ENCODE assay signal across 9 cellular contexts in genomic region chr1:39103321-39104157, GRCh38.
DNase-seq lines count a peak whose midpoint lies in the region; ATAC-seq and TF ChIP-seq lines count a peak whose summit lies in the region.
"Had no signal": no experiment of that assay in that cellular context is flagged by ENCODE, and none has a peak within 500 bp of the region (broad histone marks: within the 10 kb centered on the region; RNA-seq: fewer than 3 reads in every experiment).

No MANE protein-coding gene starts in this region.

- POLR2A ChIA-PET in activated CD4-positive, alpha-beta T cell treated with anti-CD3 and anti-CD28 coated beads, Interleukin-2, amount 10 ng/mL, durations not matched to agents 7 days and 5 days (lab: Charles Lee): no interaction called here
- POLR2A ChIA-PET in activated CD4-positive, alpha-beta memory T cell treated with anti-CD3 and anti-CD28 coated beads, Interleukin-2, amount 10 ng/mL, durations not matched to agents 7 days and 5 days (lab: Charles Lee): no interaction called here

- H3K4me3 ChIP-seq in hepatocyte: no peak overlapping the region

- H3K27ac ChIP-seq in hepatocyte (peak overlapping the region; percentile 98), substantia nigra (ENCODE audit: low read depth, low read length, poor library complexity, severe bottlenecking) (peak overlapping the region; percentile 84)

- DNase-seq in activated CD4-positive, alpha-beta T cell treated with anti-CD3 and anti-CD28 coated beads, Interleukin-2, amount 10 ng/mL, durations not matched to agents 7 days and 5 days: no peak
- DNase-seq in activated CD4-positive, alpha-beta T cell treated with anti-CD3 and anti-CD28 coated beads, Interleukin-2, amount 50 U/mL, for 4 hours: no peak
- no peak for DNase-seq in activated CD4-positive, alpha-beta memory T cell treated with anti-CD3 and anti-CD28 coated beads, Interleukin-2, amount 10 ng/mL, durations not matched to agents 7 days and 5 days
- DNase-seq in hepatocyte (ENCODE audit: low spot score) (no peak), substantia nigra (lab: John Stamatoyannopoulos, UW) (no peak), MV-4-11 (lab: John Stamatoyannopoulos, UW) (no peak), NCI-H748 (lab: John Stamatoyannopoulos, UW; ENCODE audit: unreplicated experiment) (no peak)
- DNase-seq: NCI-H187 treated with DMSO at 0.1 percent for 48 hours had no signal

- peaks cover 39% of the 10 kb centered on the region for H3K4me1 ChIP-seq in hepatocyte (ENCODE audit: insufficient read depth)

- H3K4me1 Mint-ChIP-seq in activated CD4-positive, alpha-beta T cell treated with anti-CD3 and anti-CD28 coated beads, Interleukin-2, amount 10 ng/mL, durations not matched to agents 7 days and 5 days: peaks cover 35% of the 10 kb centered on the region
- H3K4me1 Mint-ChIP-seq in activated CD4-positive, alpha-beta memory T cell treated with anti-CD3 and anti-CD28 coated beads, Interleukin-2, amount 10 ng/mL, durations not matched to agents 7 days and 5 days: peaks cover 35% of the 10 kb centered on the region

- no peak overlapping the region for H2AFZ ChIP-seq in hepatocyte

- no peaks in the 10 kb centered on the region for H3K9me3 Mint-ChIP-seq in activated CD4-positive, alpha-beta T cell treated with anti-CD3 and anti-CD28 coated beads, Interleukin-2, amount 10 ng/mL, durations not matched to agents 7 days and 5 days
- H3K9me3 Mint-ChIP-seq in activated CD4-positive, alpha-beta memory T cell treated with anti-CD3 and anti-CD28 coated beads, Interleukin-2, amount 10 ng/mL, durations not matched to agents 7 days and 5 days: no peaks in the 10 kb centered on the region

- WGBS in hepatocyte (ENCODE audit: low lambda C conversion rate, missing lambda C conversion rate): 68% methylated on average over 6 of the region's 6 CpGs

- peaks cover 21% of the 10 kb centered on the region for H3K79me2 ChIP-seq in hepatocyte

- no peaks in the 10 kb centered on the region for H3K27me3 ChIP-seq in hepatocyte

- CTCF ChIA-PET in activated CD4-positive, alpha-beta T cell treated with anti-CD3 and anti-CD28 coated beads, Interleukin-2, amount 10 ng/mL, durations not matched to agents 7 days and 5 days (lab: Charles Lee): no interaction called here
- CTCF ChIA-PET in activated CD4-positive, alpha-beta memory T cell treated with anti-CD3 and anti-CD28 coated beads, Interleukin-2, amount 10 ng/mL, durations not matched to agents 7 days and 5 days (lab: Charles Lee): interaction anchor here (0.7 to 2.3 kb wide), 7 partner anchors 12 to 237 kb away, joined by 3 to 15 read pairs (median 4); no protein-coding TSS in a partner anchor

- H3K9me3 ChIP-seq in hepatocyte (ENCODE audit: low read depth): no peaks in the 10 kb centered on the region

- no peaks in the 10 kb centered on the region for H3K36me3 Mint-ChIP-seq in activated CD4-positive, alpha-beta T cell treated with anti-CD3 and anti-CD28 coated beads, Interleukin-2, amount 10 ng/mL, durations not matched to agents 7 days and 5 days (ENCODE audit: low read depth)
- H3K36me3 Mint-ChIP-seq in activated CD4-positive, alpha-beta memory T cell treated with anti-CD3 and anti-CD28 coated beads, Interleukin-2, amount 10 ng/mL, durations not matched to agents 7 days and 5 days (ENCODE audit: low read depth): peaks cover 2% of the 10 kb centered on the region

- TF ChIP-seq CTCF in hepatocyte (IDR thresholded peaks at IDR 0.05; ENCODE audit: poor library complexity): no peak

- H3K27me3 Mint-ChIP-seq in activated CD4-positive, alpha-beta T cell treated with anti-CD3 and anti-CD28 coated beads, Interleukin-2, amount 10 ng/mL, durations not matched to agents 7 days and 5 days: peaks cover 13% of the 10 kb centered on the region
- H3K27me3 Mint-ChIP-seq in activated CD4-positive, alpha-beta memory T cell treated with anti-CD3 and anti-CD28 coated beads, Interleukin-2, amount 10 ng/mL, durations not matched to agents 7 days and 5 days: peaks cover 14% of the 10 kb centered on the region

- H3K4me3 Mint-ChIP-seq in activated CD4-positive, alpha-beta T cell treated with anti-CD3 and anti-CD28 coated beads, Interleukin-2, amount 10 ng/mL, durations not matched to agents 7 days and 5 days: no peak overlapping the region
- H3K4me3 Mint-ChIP-seq in activated CD4-positive, alpha-beta memory T cell treated with anti-CD3 and anti-CD28 coated beads, Interleukin-2, amount 10 ng/mL, durations not matched to agents 7 days and 5 days: peak overlapping the region; percentile 61

- no peaks in the 10 kb centered on the region for H3K9me2 ChIP-seq in hepatocyte (replicated peaks; ENCODE audit: insufficient read depth)

- peak overlapping the region; percentile 86 for H3K4me2 ChIP-seq in hepatocyte

- no peak for ATAC-seq in GM18873 (IDR thresholded peaks at IDR 0.05; ENCODE audit: low FRiP score, unreplicated experiment)

- peak overlapping the region; percentile 2 for H3K27ac Mint-ChIP-seq in activated CD4-positive, alpha-beta T cell treated with anti-CD3 and anti-CD28 coated beads, Interleukin-2, amount 10 ng/mL, durations not matched to agents 7 days and 5 days
- no peak overlapping the region for H3K27ac Mint-ChIP-seq in activated CD4-positive, alpha-beta memory T cell treated with anti-CD3 and anti-CD28 coated beads, Interleukin-2, amount 10 ng/mL, durations not matched to agents 7 days and 5 days

- no peaks in the 10 kb centered on the region for H3K36me3 ChIP-seq in hepatocyte (replicated peaks; ENCODE audit: insufficient read depth, low read depth)

- peaks cover 6% of the 10 kb centered on the region for H4K20me1 ChIP-seq in hepatocyte (ENCODE audit: insufficient read depth, poor library complexity, severe bottlenecking)
